ENCODE assay signal across 15 cellular contexts in the genomic region with DNA sequence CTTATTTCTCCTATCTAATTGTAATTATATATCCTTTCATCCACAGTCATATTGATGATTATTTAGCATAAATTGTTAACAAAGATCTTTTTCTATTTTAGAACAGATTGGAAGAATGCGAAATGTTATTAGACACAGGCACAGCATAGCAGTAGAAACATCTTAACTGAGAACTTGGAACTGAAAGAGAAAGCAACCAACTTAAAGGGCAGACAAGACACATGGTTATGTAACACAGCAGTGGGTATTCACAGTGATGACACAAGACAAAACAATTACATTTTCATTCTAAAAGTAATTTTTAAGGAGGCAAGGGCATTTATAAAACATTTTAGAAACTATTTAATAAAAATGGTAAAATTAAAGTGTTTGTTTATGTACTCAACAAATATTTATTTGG. TPM values are rescaled to one million over a fixed set of nuclear protein-coding genes. Genes with fewer than 3 reads are reported as not detected.
DNase-seq lines count a peak whose midpoint lies in the region; ATAC-seq, FAIRE-seq and TF ChIP-seq lines count a peak whose summit lies in the region.
"Had no signal": no experiment of that assay in that cellular context is flagged by ENCODE, and none has a peak within 500 bp of the region (broad histone marks: within the 10 kb centered on the region; RNA-seq: fewer than 3 reads in every experiment).

No MANE protein-coding gene starts in this region.

- TF ChIP-seq CTCF in GM13977 (IDR thresholded peaks at IDR 0.05; ENCODE audit: extremely low read depth, insufficient read depth, missing control alignments) (no peak), GM20000 (IDR thresholded peaks at IDR 0.05; ENCODE audit: extremely low read depth, missing control alignments) (no peak), choroid plexus epithelial cell (conservative IDR thresholded peaks at IDR 0.05; ENCODE audit: low read depth, low read length) (no peak), mesothelial cell of epicardium (IDR thresholded peaks at IDR 0.05; ENCODE audit: unreplicated experiment) (no peak)

- H3K27ac Mint-ChIP-seq in mesothelial cell of epicardium, result no peak overlapping the region
- H3K27ac Mint-ChIP-seq in immature natural killer cell, result no peak overlapping the region

- H3K36me3 Mint-ChIP-seq in mesothelial cell of epicardium (no peaks in the 10 kb centered on the region), immature natural killer cell (no peaks in the 10 kb centered on the region)

- ATAC-seq in HG03025 (IDR thresholded peaks at IDR 0.05; ENCODE audit: low FRiP score, unreplicated experiment), result peak; percentile 53
- ATAC-seq: upper lobe of right lung had no signal

- TF ChIP-seq POLR2A in H54 (IDR thresholded peaks at IDR 0.05; ENCODE audit: low read depth, low read length), result no peak

- FAIRE-seq in H54 (lab: Jason Lieb, UNC), result no peak

- H3K4me3 Mint-ChIP-seq in mesothelial cell of epicardium (no peak overlapping the region), immature natural killer cell (no peak overlapping the region)

- in situ Hi-C loops in GM13977 (cut with MboI; ENCODE audit: low pct_unique_long_range_greater_than_20kb, low sequenced_read_pairs, unreplicated experiment), result no loop called here
- in situ Hi-C loops in G401 (cut with HindIII; ENCODE audit: low sequenced_read_pairs), result no loop called here

- H3K4me3 ChIP-seq in choroid plexus epithelial cell (ENCODE audit: low read depth, low read length), result no peak overlapping the region
- H3K4me3 ChIP-seq: lung, right atrium auricular region, SJSA1, upper lobe of right lung had no signal

- H3K9me3 Mint-ChIP-seq in mesothelial cell of epicardium, result no peaks in the 10 kb centered on the region
- H3K9me3 Mint-ChIP-seq in immature natural killer cell, result no peaks in the 10 kb centered on the region

- peaks cover 9% of the 10 kb centered on the region for H3K27me3 Mint-ChIP-seq in mesothelial cell of epicardium (ENCODE audit: low read depth)
- peaks cover 0 to 3% (median 1%) of the 10 kb centered on the region in 3 donors for H3K27me3 Mint-ChIP-seq in immature natural killer cell (ENCODE audit: low read depth in 3 of 3)

- DNase-seq in GM13977 (ENCODE audit: low spot score) (peak; percentile 4), GM20000 (ENCODE audit: low spot score) (peak; percentile 30), choroid plexus epithelial cell (ENCODE audit: low read depth) (peak; percentile 15), H54 (ENCODE audit: insufficient read length, low spot score) (no peak), mesothelial cell of epicardium (ENCODE audit: low spot score in 2 of 2, unreplicated experiment in 2 of 2) (no peak), immature natural killer cell (no peak), G401 (ENCODE audit: low spot score) (no peak)
- DNase-seq: activated gamma-delta T cell, cortex of kidney, glutamatergic neuron, upper lobe of right lung had no signal

- H3K4me1 Mint-ChIP-seq in mesothelial cell of epicardium (peaks cover 4% of the 10 kb centered on the region), immature natural killer cell (peaks cover 2 to 4% of the 10 kb centered on the region in 2 donors)

RNA-seq across cellular contexts. Expression of gene MEF2C, which starts 57.7 kb away (rescaled TPM):
- 8.4 to 9.6 TPM (median 9.1 TPM) in 3 replicates for total RNA-seq in mesothelial cell of epicardium
- polyA plus RNA-seq in immature natural killer cell, result 1 to 10 TPM; 2.1 to 9.6 (median 8.4) TPM
- total RNA-seq in G401 (2014; rRNA removed; shearing (Covaris generic)), result 0.43 TPM in 1 of 2 replicates, not detected in the other

Comparison
In these comparisons a context has a peak if more than half of its experiments do, and no peak if none do; other contexts are left out.
1. DNase-seq: peak in GM13977 (single experiment), GM20000 (single experiment) and choroid plexus epithelial cell (single experiment); none in H54 (single experiment), mesothelial cell of epicardium (0 of 2), immature natural killer cell (0 of 3) and G401 (single experiment).